In the genomic region with DNA sequence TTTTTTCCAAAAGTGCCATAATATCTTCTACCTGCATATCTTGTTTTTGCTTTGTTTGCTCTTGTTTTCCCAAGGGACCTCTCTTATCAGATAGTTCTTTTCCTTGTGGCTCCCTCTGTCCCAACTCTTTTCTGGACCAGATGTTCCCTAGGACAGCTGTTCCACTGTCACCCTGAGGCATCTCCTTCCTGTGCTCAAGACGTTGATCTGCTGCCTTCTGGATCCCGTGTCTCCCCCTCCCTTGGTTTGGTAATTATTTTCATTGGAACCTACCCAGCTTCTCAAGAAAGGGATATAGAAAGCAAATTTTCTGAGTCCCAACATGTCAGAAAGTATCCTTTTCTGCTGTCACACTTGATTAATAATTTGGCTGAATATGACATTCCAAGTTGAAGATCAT, we compare ENCODE assay signal across 17 cellular contexts.
DNase-seq lines count a peak whose midpoint lies in the region; ATAC-seq and TF ChIP-seq lines count a peak whose summit lies in the region.
"Had no signal": no experiment of that assay in that cellular context is flagged by ENCODE, and none has a peak within 500 bp of the region (broad histone marks: within the 10 kb centered on the region; RNA-seq: fewer than 3 reads in every experiment).

No MANE protein-coding gene starts in this region.

- H3K36me3 ChIP-seq in SK-N-MC (ENCODE audit: insufficient read depth, low read length) (no peaks in the 10 kb centered on the region), left lung (no peaks in the 10 kb centered on the region), subcutaneous abdominal adipose tissue (ENCODE audit: control insufficient read depth in 5 of 5, insufficient read depth in 5 of 5, low read length in 5 of 5) (no peaks in the 10 kb centered on the region)

- H3K27ac Mint-ChIP-seq in dendritic cell treated with granulocyte-macrophage colony-stimulating factor and Interleukin-4, amounts not matched to agents 40 ng/mL and 50 ng/mL, for 4 days, result peak overlapping the region; percentile 55
- H3K27ac Mint-ChIP-seq: activated naive CD8-positive, alpha-beta T cell treated with anti-CD3 and anti-CD28 coated beads for 36 hours; CD4-positive, alpha-beta memory T cell had no signal

- H3K4me3 Mint-ChIP-seq in dendritic cell treated with granulocyte-macrophage colony-stimulating factor and Interleukin-4, amounts not matched to agents 40 ng/mL and 50 ng/mL, for 4 days, result no peak overlapping the region
- H3K4me3 Mint-ChIP-seq: activated naive CD8-positive, alpha-beta T cell treated with anti-CD3 and anti-CD28 coated beads for 36 hours; CD4-positive, alpha-beta memory T cell had no signal

- no peaks in the 10 kb centered on the region for H3K36me3 Mint-ChIP-seq in dendritic cell treated with granulocyte-macrophage colony-stimulating factor and Interleukin-4, amounts not matched to agents 40 ng/mL and 50 ng/mL, for 4 days (ENCODE audit: low read depth)
- H3K36me3 Mint-ChIP-seq: activated naive CD8-positive, alpha-beta T cell treated with anti-CD3 and anti-CD28 coated beads for 36 hours; CD4-positive, alpha-beta memory T cell had no signal

- H3K9ac ChIP-seq in SK-N-MC (ENCODE audit: insufficient read length) (no peak overlapping the region), subcutaneous abdominal adipose tissue (ENCODE audit: low read length in 5 of 5) (no peak overlapping the region)

- ATAC-seq in left lung (peak; percentile 20), HG03196 (IDR thresholded peaks at IDR 0.05; ENCODE audit: unreplicated experiment) (no peak), GM19324 (IDR thresholded peaks at IDR 0.05; ENCODE audit: low FRiP score, unreplicated experiment) (no peak), GM18519 (IDR thresholded peaks at IDR 0.05; ENCODE audit: low FRiP score, unreplicated experiment) (no peak)
- ATAC-seq: GM12878, mucosa of descending colon had no signal

- intact Hi-C loops in dendritic cell treated with granulocyte-macrophage colony-stimulating factor and Interleukin-4, amounts not matched to agents 40 ng/mL and 50 ng/mL, for 4 days (cut with micrococcal nuclease), result no loop called here
- intact Hi-C loops in left lung (cut with DNase I), result no loop called here

- DNase-seq in SK-N-MC (ENCODE audit: low read depth, low spot score) (no peak), left lung (no peak), DMS79 treated with DMSO at 0.1 percent for 48 hours (lab: John Stamatoyannopoulos, UW) (no peak)
- DNase-seq: activated CD4-positive, alpha-beta T cell treated with anti-CD3 and anti-CD28 coated beads for 4 hours; activated naive CD8-positive, alpha-beta T cell treated with anti-CD3 and anti-CD28 coated beads for 36 hours; activated T-cell treated with anti-CD3 and anti-CD28 coated beads for 4 hours; CD4-positive, alpha-beta memory T cell; mucosa of descending colon; NCI-H2029; stimulated activated CD4-positive, alpha-beta T cell treated with anti-CD3 and anti-CD28 coated beads, Interleukin-4, amount 100 ng/mL, for 1 hour had no signal

- peak overlapping the region; percentile 53 for H3K4me3 ChIP-seq in SK-N-MC
- H3K4me3 ChIP-seq in left lung, result no peak overlapping the region
- H3K4me3 ChIP-seq in subcutaneous abdominal adipose tissue (ENCODE audit: low read depth in 1 of 5, low read length in 5 of 5), result peak overlapping the region in 2 of 5 donors; percentile 7 to 29
- H3K4me3 ChIP-seq: coronary artery, GM12878, mucosa of descending colon had no signal

- H3K4me1 ChIP-seq in left lung (no peaks in the 10 kb centered on the region), subcutaneous abdominal adipose tissue (ENCODE audit: control insufficient read depth in 5 of 5, insufficient read depth in 5 of 5, low read length in 5 of 5) (peaks cover 0 to 26% (median 20%) of the 10 kb centered on the region in 5 donors)

- no peaks in the 10 kb centered on the region for H3K27me3 Mint-ChIP-seq in dendritic cell treated with granulocyte-macrophage colony-stimulating factor and Interleukin-4, amounts not matched to agents 40 ng/mL and 50 ng/mL, for 4 days
- H3K27me3 Mint-ChIP-seq: activated naive CD8-positive, alpha-beta T cell treated with anti-CD3 and anti-CD28 coated beads for 36 hours had no signal

- H3K9me3 Mint-ChIP-seq in dendritic cell treated with granulocyte-macrophage colony-stimulating factor and Interleukin-4, amounts not matched to agents 40 ng/mL and 50 ng/mL, for 4 days, result no peaks in the 10 kb centered on the region
- H3K9me3 Mint-ChIP-seq: activated naive CD8-positive, alpha-beta T cell treated with anti-CD3 and anti-CD28 coated beads for 36 hours; CD4-positive, alpha-beta memory T cell had no signal

- H3K27ac ChIP-seq in SK-N-MC, result peak overlapping the region; percentile 6
- peak overlapping the region; percentile 27 to 29 for H3K27ac ChIP-seq in left lung
- peak overlapping the region; percentile 26 for H3K27ac ChIP-seq in subcutaneous abdominal adipose tissue (ENCODE audit: low read depth, low read length)

- H3K27me3 ChIP-seq in left lung, result no peaks in the 10 kb centered on the region
- no peaks in the 10 kb centered on the region for H3K27me3 ChIP-seq in subcutaneous abdominal adipose tissue (ENCODE audit: control insufficient read depth in 5 of 5, insufficient read depth in 4 of 5, low read length in 5 of 5)

- H3K9me3 ChIP-seq in SK-N-MC (ENCODE audit: low read depth, low read length) (no peaks in the 10 kb centered on the region), left lung (no peaks in the 10 kb centered on the region), subcutaneous abdominal adipose tissue (ENCODE audit: control insufficient read depth in 5 of 5, low read length in 5 of 5) (no peaks in the 10 kb centered on the region)
- H3K9me3 ChIP-seq: mucosa of descending colon had no signal

- no peak for TF ChIP-seq CTCF in left lung (IDR thresholded peaks at IDR 0.05)

- H3K4me1 Mint-ChIP-seq in dendritic cell treated with granulocyte-macrophage colony-stimulating factor and Interleukin-4, amounts not matched to agents 40 ng/mL and 50 ng/mL, for 4 days (ENCODE audit: low read depth), result peaks cover 18% of the 10 kb centered on the region
- H3K4me1 Mint-ChIP-seq: activated naive CD8-positive, alpha-beta T cell treated with anti-CD3 and anti-CD28 coated beads for 36 hours; CD4-positive, alpha-beta memory T cell had no signal
